Comparison of ENCODE assay signal across 26 cellular contexts in the genomic region with DNA sequence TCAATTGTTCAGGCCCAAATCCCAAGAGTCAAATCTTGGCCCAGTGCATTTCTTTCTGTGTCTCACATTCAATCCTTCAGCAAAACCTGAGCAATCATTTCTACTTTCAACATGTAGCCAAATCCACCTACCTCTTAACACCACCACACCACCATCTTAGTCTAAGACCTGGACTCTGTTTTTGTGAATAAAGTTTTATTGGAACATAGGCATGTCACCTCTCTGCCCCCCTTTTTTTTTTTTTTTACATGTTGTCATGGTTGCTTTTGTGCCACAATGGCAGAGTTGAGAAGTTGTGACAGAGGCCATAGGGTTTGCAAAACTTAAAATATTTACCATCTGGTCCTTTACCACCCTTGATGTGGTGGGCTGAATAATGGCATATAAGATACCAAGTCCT.
"Had no signal": no experiment of that assay in that cellular context is flagged by ENCODE, and none has a peak within 500 bp of the region (broad histone marks: within the 10 kb centered on the region; RNA-seq: fewer than 3 reads in every experiment).

No MANE protein-coding gene starts in this region.

- ATAC-seq: effector memory CD8-positive, alpha-beta T cell; esophagus mucosa; gastrocnemius medialis; heart left ventricle; left cardiac atrium; left lung; left ventricle myocardium superior; lower lobe of right lung; mucosa of descending colon had no signal

- DNase-seq: colonic mucosa; cortex of kidney; effector CD8-positive, alpha-beta T cell; effector memory CD8-positive, alpha-beta T cell; endodermal cell; erythroblast; esophagus squamous epithelium; foreskin fibroblast; foreskin melanocyte; gastrocnemius medialis; heart left ventricle; left cardiac atrium; left lung; left ventricle myocardium superior; lower lobe of right lung; mesenchymal stem cell; mucosa of descending colon; naive B cell had no signal

- H3K4me1 ChIP-seq: colonic mucosa, left lung, lower lobe of right lung had no signal

- H3K4me3 ChIP-seq: colonic mucosa, esophagus squamous epithelium, gastrocnemius medialis, heart left ventricle, hepatocyte, left lung, lower lobe of right lung, mucosa of descending colon had no signal

- H3K27me3 ChIP-seq: colonic mucosa, esophagus squamous epithelium, gastrocnemius medialis, heart left ventricle, hepatocyte had no signal

- H3K9me3 ChIP-seq: colonic mucosa, esophagus squamous epithelium, gastrocnemius medialis, left lung, lower lobe of right lung, mucosa of descending colon had no signal

- H3K4me2 ChIP-seq: hepatocyte had no signal

- H3K27me3 Mint-ChIP-seq: naive B cell had no signal

- H2AFZ ChIP-seq: hepatocyte had no signal

- H3K36me3 Mint-ChIP-seq: mesothelial cell of epicardium had no signal

- H3K27ac ChIP-seq: colonic mucosa, epithelial cell of prostate, esophagus squamous epithelium, gastrocnemius medialis, heart left ventricle, hepatocyte, left lung, lower lobe of right lung had no signal

- H3K27ac Mint-ChIP-seq: dendritic cell treated with granulocyte-macrophage colony-stimulating factor and Interleukin-4, amounts not matched to agents 40 ng/mL and 50 ng/mL, for 4 days; effector memory CD8-positive, alpha-beta T cell; endodermal cell; mesothelial cell of epicardium had no signal

- H3K79me2 ChIP-seq: hepatocyte had no signal

- H3K4me3 Mint-ChIP-seq: dendritic cell treated with granulocyte-macrophage colony-stimulating factor and Interleukin-4, amounts not matched to agents 40 ng/mL and 50 ng/mL, for 4 days; effector memory CD8-positive, alpha-beta T cell; endodermal cell; mesothelial cell of epicardium had no signal

- FAIRE-seq: endometrium, islet of Langerhans, keratinocyte had no signal

- H3K36me3 ChIP-seq: colonic mucosa, esophagus squamous epithelium, gastrocnemius medialis, heart left ventricle, left lung, lower lobe of right lung had no signal

- H3K9me3 Mint-ChIP-seq: effector memory CD8-positive, alpha-beta T cell had no signal
